10 cellular contexts compared by ENCODE assay signal in the genomic region with DNA sequence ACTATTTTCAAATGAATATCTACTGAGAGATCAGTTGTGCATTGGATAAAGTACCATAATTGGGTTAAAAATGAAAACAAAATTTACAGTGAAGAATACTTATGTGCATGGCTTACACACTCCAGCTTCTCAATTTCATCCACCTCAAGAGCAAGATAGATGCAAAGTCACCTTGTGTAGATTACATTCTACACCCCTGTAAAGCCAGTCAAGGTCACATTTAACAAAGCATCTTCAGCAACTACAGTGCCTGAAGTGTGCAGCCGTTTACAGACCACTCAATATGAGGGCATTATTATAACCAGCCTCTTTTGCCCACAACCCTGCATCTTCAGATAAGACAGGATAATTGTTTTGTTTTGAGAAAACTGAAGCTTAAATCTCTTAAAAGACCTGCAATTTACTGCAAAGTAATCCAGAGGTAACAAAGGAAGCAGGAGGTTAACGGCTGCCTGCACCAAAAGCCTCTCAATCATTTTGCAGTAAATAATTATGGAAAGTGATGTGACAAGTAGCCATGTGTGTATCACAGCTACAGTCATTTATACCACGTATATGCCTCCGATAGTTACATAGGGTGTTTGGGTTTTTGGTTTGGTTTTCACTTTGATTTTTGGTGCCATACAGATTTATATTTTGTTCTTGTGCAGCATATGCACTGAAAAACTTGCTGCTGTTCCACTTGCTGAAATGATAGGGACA. TPM values are rescaled to one million over a fixed set of nuclear protein-coding genes. Genes with fewer than 3 reads are reported as not detected.
DNase-seq lines count a peak whose midpoint lies in the region; ATAC-seq, FAIRE-seq and TF ChIP-seq lines count a peak whose summit lies in the region.
"Had no signal": no experiment of that assay in that cellular context is flagged by ENCODE, and none has a peak within 500 bp of the region (broad histone marks: within the 10 kb centered on the region; RNA-seq: fewer than 3 reads in every experiment).

No MANE protein-coding gene starts in this region.

- H3K9ac ChIP-seq in stomach smooth muscle (ENCODE audit: low read length in 2 of 2): peak overlapping the region in 1 of 2 donors; percentile 43

- ATAC-seq in activated T-cell treated with anti-CD3 and anti-CD28 coated beads, Interleukin-2, amount 50 U/mL, for 4 hours: no peak
- ATAC-seq in pancreas: no peak

- FAIRE-seq in pancreas (lab: Jason Lieb, UNC): no peak

- intact Hi-C loops in pancreas (cut with DNase I): no loop called here

- H3K4me1 ChIP-seq in SJCRH30 (peaks cover 13% of the 10 kb centered on the region), stomach smooth muscle (ENCODE audit: control insufficient read depth, insufficient read depth, low read length) (peaks cover 22% of the 10 kb centered on the region), pancreas (peaks cover 38 to 46% (median 40%) of the 10 kb centered on the region in 3 donors)

- H3K9me3 Mint-ChIP-seq in activated T-cell treated with anti-CD3 and anti-CD28 coated beads, Interleukin-2, amount 50 U/mL, for 4 hours: no peaks in the 10 kb centered on the region

- no peaks in the 10 kb centered on the region for H3K27me3 Mint-ChIP-seq in activated T-cell treated with anti-CD3 and anti-CD28 coated beads, Interleukin-2, amount 50 U/mL, for 4 hours (ENCODE audit: low read depth)

- H3K9me3 ChIP-seq in SJCRH30 (replicated peaks): no peaks in the 10 kb centered on the region
- no peaks in the 10 kb centered on the region for H3K9me3 ChIP-seq in stomach smooth muscle (ENCODE audit: control insufficient read depth in 2 of 2, low read length in 2 of 2)
- H3K9me3 ChIP-seq in pancreas: no peaks in the 10 kb centered on the region

- TF ChIP-seq CTCF in fibroblast of villous mesenchyme (IDR thresholded peaks at IDR 0.05; ENCODE audit: insufficient read depth, low read depth, low read length): no peak
- no peak for TF ChIP-seq CTCF in pancreas (IDR thresholded peaks at IDR 0.05)

- 36 to 39% methylated on average over 4 of the region's 4 CpGs for WGBS in pancreas, 2 donors

- peaks cover 78% of the 10 kb centered on the region for H3K36me3 ChIP-seq in SJCRH30
- peaks cover 2 to 3% of the 10 kb centered on the region in 2 donors for H3K36me3 ChIP-seq in stomach smooth muscle (ENCODE audit: control insufficient read depth in 2 of 2, insufficient read depth in 2 of 2, low read length in 2 of 2)
- no peaks in the 10 kb centered on the region for H3K36me3 ChIP-seq in pancreas

- H3K36me3 Mint-ChIP-seq in activated T-cell treated with anti-CD3 and anti-CD28 coated beads, Interleukin-2, amount 50 U/mL, for 4 hours (ENCODE audit: insufficient read depth): peaks cover 33% of the 10 kb centered on the region

- peaks cover 49% of the 10 kb centered on the region for H3K4me1 Mint-ChIP-seq in activated T-cell treated with anti-CD3 and anti-CD28 coated beads, Interleukin-2, amount 50 U/mL, for 4 hours (ENCODE audit: low read depth)

- H3K27ac ChIP-seq in SJCRH30 (no peak overlapping the region), stomach smooth muscle (ENCODE audit: low read length) (no peak overlapping the region), pancreas (no peak overlapping the region)

- no peak for DNase-seq in activated T-cell treated with anti-CD3 and anti-CD28 coated beads, Interleukin-2, amount 50 U/mL, for 4 hours
- no peak for DNase-seq in activated T-cell treated with anti-CD3 and anti-CD28 coated beads for 4 hours
- no peak for DNase-seq in SJCRH30
- no peak for DNase-seq in fibroblast of villous mesenchyme (ENCODE audit: low read depth)
- no peak for DNase-seq in stimulated activated CD4-positive, alpha-beta T cell treated with anti-CD3 and anti-CD28 coated beads, Interleukin-1b, Interleukin-23, amount 100 ng/mL, for 48 hours
- DNase-seq in pancreas: no peak
- DNase-seq in NCI-H187 (lab: John Stamatoyannopoulos, UW): no peak
- DNase-seq: activated CD8-positive, alpha-beta memory T cell treated with anti-CD3 and anti-CD28 coated beads, Interleukin-2, amount 50 U/mL, for 48 hours; NCI-H1930 had no signal

- H3K27me3 ChIP-seq in SJCRH30 (no peaks in the 10 kb centered on the region), stomach smooth muscle (ENCODE audit: control insufficient read depth in 1 of 2, insufficient read depth in 2 of 2, low read length in 2 of 2) (no peaks in the 10 kb centered on the region), pancreas (no peaks in the 10 kb centered on the region)

- H3K4me3 Mint-ChIP-seq in activated T-cell treated with anti-CD3 and anti-CD28 coated beads, Interleukin-2, amount 50 U/mL, for 4 hours: peak overlapping the region; percentile 71

- peak overlapping the region; percentile 98 for H3K4me3 ChIP-seq in SJCRH30
- peak overlapping the region; percentile 78 for H3K4me3 ChIP-seq in fibroblast of villous mesenchyme (ENCODE audit: low read depth, low read length)
- H3K4me3 ChIP-seq in stomach smooth muscle (ENCODE audit: low read length in 2 of 2): peak overlapping the region; percentile 66 to 92
- H3K4me3 ChIP-seq in pancreas: peak overlapping the region in 2 of 4 donors; percentile 11 to 12

RNA-seq across cellular contexts. Expression of a gene that starts 4.9 kb away (rescaled TPM):
- total RNA-seq in activated T-cell treated with anti-CD3 and anti-CD28 coated beads, Interleukin-2, amount 50 U/mL, for 4 hours: 10 to 100 TPM; 28.9 to 34.4 (median 30.6) TPM
- 37.3 and 42.7 TPM in 2 replicates for total RNA-seq in SJCRH30 (2014; rRNA removed; shearing (Covaris generic))
- total RNA-seq in fibroblast of villous mesenchyme (24.5 and 29.8 TPM in 2 replicates), pancreas (10 to 100 TPM in 2 of 6 donors, 1 to 10 TPM in 4; 6.6 to 14.7 (median 8.6) TPM)
- polyA plus RNA-seq in pancreas: 1 to 10 TPM; 3.6 to 8.0 TPM

RNA-seq across cellular contexts. Expression of a gene that starts 32.6 kb away (rescaled TPM):
- 100 to 1,000 TPM; 128 to 140 (median 133) TPM for total RNA-seq in activated T-cell treated with anti-CD3 and anti-CD28 coated beads, Interleukin-2, amount 50 U/mL, for 4 hours
- total RNA-seq in SJCRH30 (2014; rRNA removed; shearing (Covaris generic)): 454 and 459 TPM in 2 replicates
- total RNA-seq in fibroblast of villous mesenchyme: 111 and 118 TPM in 2 replicates
- 10 to 100 TPM; 37.8 to 83.0 (median 56.1) TPM for total RNA-seq in pancreas
- 10 to 100 TPM; 45.1 to 56.4 TPM for polyA plus RNA-seq in pancreas
